ENCODE assay signal across 20 cellular contexts in the genomic region with DNA sequence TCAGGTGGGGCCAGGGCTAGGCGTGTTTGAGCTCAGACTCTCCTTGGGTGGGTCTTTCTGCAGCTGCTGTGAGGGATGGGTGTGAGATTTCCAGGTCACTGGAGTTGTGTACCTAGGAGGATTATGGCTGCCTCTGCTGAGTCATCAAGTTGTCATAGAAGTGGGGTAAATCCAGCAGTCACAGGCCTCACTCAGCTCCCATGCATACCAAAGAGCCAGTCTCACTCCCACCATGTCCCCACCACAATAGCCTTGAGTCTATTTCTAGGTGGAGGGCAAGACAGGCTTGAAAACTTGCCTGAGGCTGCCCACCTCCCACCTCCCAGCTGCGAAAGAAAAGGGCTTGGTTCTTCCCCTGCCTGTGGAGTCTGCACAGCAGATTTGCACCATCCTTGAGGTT.
DNase-seq lines count a peak whose midpoint lies in the region; ATAC-seq, FAIRE-seq and TF ChIP-seq lines count a peak whose summit lies in the region.
"Had no signal": no experiment of that assay in that cellular context is flagged by ENCODE, and none has a peak within 500 bp of the region (broad histone marks: within the 10 kb centered on the region; RNA-seq: fewer than 3 reads in every experiment).

No MANE protein-coding gene starts in this region.

- no peaks in the 10 kb centered on the region for H3K9me3 Mint-ChIP-seq in astrocyte (ENCODE audit: unreplicated experiment)
- H3K9me3 Mint-ChIP-seq in endothelial cell (ENCODE audit: unreplicated experiment): no peaks in the 10 kb centered on the region

- no peak for DNase-seq in A549 (ENCODE audit: low read depth in 1 of 2, low spot score in 1 of 2)
- DNase-seq in HT1080 (ENCODE audit: low read depth): peak; percentile 60
- no peak for DNase-seq in astrocyte (ENCODE audit: low read depth)
- peak; percentile 72 for DNase-seq in islet precursor cell
- DNase-seq in NCI-H146 treated with DMSO at 0.1 percent for 48 hours (lab: John Stamatoyannopoulos, UW; ENCODE audit: unreplicated experiment): no peak
- DNase-seq in endothelial cell (ENCODE audit: low spot score): no peak
- no peak for DNase-seq in NOMO-1 treated with dmso at 0.1 percent for 144 hours (lab: John Stamatoyannopoulos, UW; ENCODE audit: unreplicated experiment)
- DNase-seq in NCI-H2029 treated with DMSO at 0.1 percent for 48 hours (lab: John Stamatoyannopoulos, UW): no peak
- DNase-seq: DMS53, EL, MG63, NCI-H1417, NCI-H187 treated with DMSO at 0.1 percent for 48 hours, NCI-H69 had no signal

- H3K4me3 ChIP-seq in A549 (no peak overlapping the region), astrocyte (ENCODE audit: insufficient read depth, low read depth, low read length) (no peak overlapping the region)
- H3K4me3 ChIP-seq: HAP-1, K562, MG63, SJSA1 had no signal

- no peaks in the 10 kb centered on the region for H3K27me3 ChIP-seq in astrocyte (ENCODE audit: insufficient read depth, low read length)
- H3K27me3 ChIP-seq: MG63, SJSA1 had no signal

- H3K4me1 ChIP-seq in A549: no peaks in the 10 kb centered on the region
- no peaks in the 10 kb centered on the region for H3K4me1 ChIP-seq in astrocyte (ENCODE audit: insufficient read depth, low read length)
- H3K4me1 ChIP-seq: HAP-1, SJSA1 had no signal

- no peaks in the 10 kb centered on the region for H3K27me3 Mint-ChIP-seq in astrocyte (ENCODE audit: low read depth, unreplicated experiment)
- peaks cover 2% of the 10 kb centered on the region for H3K27me3 Mint-ChIP-seq in endothelial cell (ENCODE audit: unreplicated experiment)

- H3K27ac Mint-ChIP-seq in astrocyte (ENCODE audit: unreplicated experiment) (peak overlapping the region; percentile 91), endothelial cell (ENCODE audit: unreplicated experiment) (no peak overlapping the region)

- TF ChIP-seq EP300 in A549 (IDR thresholded peaks at IDR 0.05): no peak

- no peak for TF ChIP-seq POLR2A in A549 (IDR thresholded peaks at IDR 0.05; ENCODE audit: low read length)

- H3K36me3 Mint-ChIP-seq in astrocyte (ENCODE audit: low read depth, unreplicated experiment): no peaks in the 10 kb centered on the region
- no peaks in the 10 kb centered on the region for H3K36me3 Mint-ChIP-seq in endothelial cell (ENCODE audit: low read depth, unreplicated experiment)

- H3K27ac ChIP-seq in A549 (no peak overlapping the region), astrocyte (ENCODE audit: low read depth, low read length) (no peak overlapping the region)
- H3K27ac ChIP-seq: C4-2B, SJSA1 had no signal

- H3K79me2 ChIP-seq in astrocyte (ENCODE audit: insufficient read depth, low read length): no peaks in the 10 kb centered on the region

- CTCF ChIA-PET in A549 (lab: Yijun Ruan, JAX): no interaction called here

- no peaks in the 10 kb centered on the region for H4K20me1 ChIP-seq in astrocyte (ENCODE audit: insufficient read depth, low read length)

- TF ChIP-seq CTCF in A549 (IDR thresholded peaks at IDR 0.05): no peak
- TF ChIP-seq CTCF in astrocyte (IDR thresholded peaks at IDR 0.05; ENCODE audit: insufficient read depth, low read depth, low read length): no peak
- TF ChIP-seq CTCF in endothelial cell (IDR thresholded peaks at IDR 0.05; ENCODE audit: unreplicated experiment): no peak

- H3K4me2 ChIP-seq in A549: no peak overlapping the region
- H3K4me2 ChIP-seq in astrocyte (ENCODE audit: low read length): no peak overlapping the region

- H2AFZ ChIP-seq in astrocyte (ENCODE audit: low read depth, low read length): no peak overlapping the region

- FAIRE-seq in A549 (lab: Jason Lieb, UNC) (no peak), astrocyte (lab: Jason Lieb, UNC) (no peak)
- FAIRE-seq: D721Med, K562 had no signal

- no peaks in the 10 kb centered on the region for H3K36me3 ChIP-seq in astrocyte (ENCODE audit: insufficient read depth, low read length)
- H3K36me3 ChIP-seq: HAP-1, MG63, SJSA1 had no signal

- H3K4me3 Mint-ChIP-seq in astrocyte (ENCODE audit: unreplicated experiment) (no peak overlapping the region), endothelial cell (ENCODE audit: unreplicated experiment) (no peak overlapping the region)

- POLR2A ChIA-PET in A549 (lab: Yijun Ruan, JAX): no interaction called here

- 0% methylated on average over 1 of the region's 2 CpGs for WGBS in A549 (ENCODE audit: missing lambda C conversion rate)

- no peak for TF ChIP-seq RAD21 in A549 (conservative IDR thresholded peaks at IDR 0.05 in 1 of 2, IDR thresholded peaks at IDR 0.05 in 1 of 2)

- H3K9me3 ChIP-seq in A549 (no peaks in the 10 kb centered on the region), astrocyte (ENCODE audit: insufficient read depth, low read depth, low read length) (no peaks in the 10 kb centered on the region)
- H3K9me3 ChIP-seq: MG63, SJSA1 had no signal

- H3K4me1 Mint-ChIP-seq in astrocyte (ENCODE audit: low read depth, unreplicated experiment): peaks cover 11% of the 10 kb centered on the region
- peaks cover 3% of the 10 kb centered on the region for H3K4me1 Mint-ChIP-seq in endothelial cell (ENCODE audit: unreplicated experiment)

- no peak overlapping the region for H3K9ac ChIP-seq in astrocyte (ENCODE audit: low read length)

- ATAC-seq in A549: no peak
- ATAC-seq: K562, Panc1 had no signal

TF ChIP-seq in A549, 52 proteins besides CTCF, POLR2A, EP300 and RAD21:
- TF ChIP-seq ZFP36 (IDR thresholded peaks at IDR 0.05; ENCODE audit: borderline replicate concordance, partially characterized antibody) (no peak), HEYL (CRISPR knock-in tag; IDR thresholded peaks at IDR 0.05) (no peak), MAFK (IDR thresholded peaks at IDR 0.05; ENCODE audit: partially characterized antibody) (peak; percentile 4)

Comparison
In these comparisons a context has a peak if more than half of its experiments do, and no peak if none do; other contexts are left out.
1. DNase-seq: peak in HT1080 (single experiment) and islet precursor cell (single experiment); none in A549 (0 of 2), astrocyte (single experiment), NCI-H146 treated with DMSO at 0.1 percent for 48 hours (single experiment), endothelial cell (single experiment), NOMO-1 treated with dmso at 0.1 percent for 144 hours (single experiment) and NCI-H2029 treated with DMSO at 0.1 percent for 48 hours (single experiment).